In the genomic region with DNA sequence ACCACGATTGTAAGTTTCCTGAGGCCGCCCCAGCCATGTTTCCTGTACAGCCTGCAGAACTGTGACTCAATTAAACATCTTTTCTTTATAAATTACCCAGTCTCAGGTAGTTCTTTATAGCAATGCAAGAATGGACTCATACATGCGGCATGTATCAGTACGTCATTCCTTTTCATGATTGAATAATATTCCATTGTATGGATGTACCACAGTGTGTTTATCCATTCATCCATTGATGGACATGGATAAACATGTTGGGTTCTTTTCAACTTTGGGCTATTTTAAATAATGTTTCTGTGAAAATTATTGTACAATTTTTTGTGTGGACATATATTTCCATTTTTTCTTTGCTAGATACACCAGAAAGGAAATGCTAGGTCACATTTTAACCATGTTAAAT, we compare ENCODE assay signal across 2 cellular contexts.
TF ChIP-seq lines count a peak whose summit lies in the region.

No MANE protein-coding gene starts in this region.

TF ChIP-seq in SK-N-SH treated with all-trans-retinoic acid at 6 μM for 48 hours, 23 proteins besides CTCF, POLR2A, EP300 and RAD21:
- TF ChIP-seq, protein P1, sequence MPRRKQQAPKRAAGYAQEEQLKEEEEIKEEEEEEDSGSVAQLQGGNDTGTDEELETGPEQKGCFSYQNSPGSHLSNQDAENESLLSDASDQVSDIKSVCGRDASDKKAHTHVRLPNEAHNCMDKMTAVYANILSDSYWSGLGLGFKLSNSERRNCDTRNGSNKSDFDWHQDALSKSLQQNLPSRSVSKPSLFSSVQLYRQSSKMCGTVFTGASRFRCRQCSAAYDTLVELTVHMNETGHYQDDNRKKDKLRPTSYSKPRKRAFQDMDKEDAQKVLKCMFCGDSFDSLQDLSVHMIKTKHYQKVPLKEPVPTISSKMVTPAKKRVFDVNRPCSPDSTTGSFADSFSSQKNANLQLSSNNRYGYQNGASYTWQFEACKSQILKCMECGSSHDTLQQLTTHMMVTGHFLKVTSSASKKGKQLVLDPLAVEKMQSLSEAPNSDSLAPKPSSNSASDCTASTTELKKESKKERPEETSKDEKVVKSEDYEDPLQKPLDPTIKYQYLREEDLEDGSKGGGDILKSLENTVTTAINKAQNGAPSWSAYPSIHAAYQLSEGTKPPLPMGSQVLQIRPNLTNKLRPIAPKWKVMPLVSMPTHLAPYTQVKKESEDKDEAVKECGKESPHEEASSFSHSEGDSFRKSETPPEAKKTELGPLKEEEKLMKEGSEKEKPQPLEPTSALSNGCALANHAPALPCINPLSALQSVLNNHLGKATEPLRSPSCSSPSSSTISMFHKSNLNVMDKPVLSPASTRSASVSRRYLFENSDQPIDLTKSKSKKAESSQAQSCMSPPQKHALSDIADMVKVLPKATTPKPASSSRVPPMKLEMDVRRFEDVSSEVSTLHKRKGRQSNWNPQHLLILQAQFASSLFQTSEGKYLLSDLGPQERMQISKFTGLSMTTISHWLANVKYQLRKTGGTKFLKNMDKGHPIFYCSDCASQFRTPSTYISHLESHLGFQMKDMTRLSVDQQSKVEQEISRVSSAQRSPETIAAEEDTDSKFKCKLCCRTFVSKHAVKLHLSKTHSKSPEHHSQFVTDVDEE (CRISPR knock-in tag; IDR thresholded peaks at IDR 0.05): no peak
- TF ChIP-seq CSDC2 (CRISPR knock-in tag; IDR thresholded peaks at IDR 0.05) (no peak), ZNF8 (CRISPR knock-in tag; IDR thresholded peaks at IDR 0.05) (peak; percentile 97)

TF ChIP-seq in K562, 482 proteins besides CTCF, POLR2A, EP300 and RAD21 (continued from another document):
- TF ChIP-seq, protein P2, sequence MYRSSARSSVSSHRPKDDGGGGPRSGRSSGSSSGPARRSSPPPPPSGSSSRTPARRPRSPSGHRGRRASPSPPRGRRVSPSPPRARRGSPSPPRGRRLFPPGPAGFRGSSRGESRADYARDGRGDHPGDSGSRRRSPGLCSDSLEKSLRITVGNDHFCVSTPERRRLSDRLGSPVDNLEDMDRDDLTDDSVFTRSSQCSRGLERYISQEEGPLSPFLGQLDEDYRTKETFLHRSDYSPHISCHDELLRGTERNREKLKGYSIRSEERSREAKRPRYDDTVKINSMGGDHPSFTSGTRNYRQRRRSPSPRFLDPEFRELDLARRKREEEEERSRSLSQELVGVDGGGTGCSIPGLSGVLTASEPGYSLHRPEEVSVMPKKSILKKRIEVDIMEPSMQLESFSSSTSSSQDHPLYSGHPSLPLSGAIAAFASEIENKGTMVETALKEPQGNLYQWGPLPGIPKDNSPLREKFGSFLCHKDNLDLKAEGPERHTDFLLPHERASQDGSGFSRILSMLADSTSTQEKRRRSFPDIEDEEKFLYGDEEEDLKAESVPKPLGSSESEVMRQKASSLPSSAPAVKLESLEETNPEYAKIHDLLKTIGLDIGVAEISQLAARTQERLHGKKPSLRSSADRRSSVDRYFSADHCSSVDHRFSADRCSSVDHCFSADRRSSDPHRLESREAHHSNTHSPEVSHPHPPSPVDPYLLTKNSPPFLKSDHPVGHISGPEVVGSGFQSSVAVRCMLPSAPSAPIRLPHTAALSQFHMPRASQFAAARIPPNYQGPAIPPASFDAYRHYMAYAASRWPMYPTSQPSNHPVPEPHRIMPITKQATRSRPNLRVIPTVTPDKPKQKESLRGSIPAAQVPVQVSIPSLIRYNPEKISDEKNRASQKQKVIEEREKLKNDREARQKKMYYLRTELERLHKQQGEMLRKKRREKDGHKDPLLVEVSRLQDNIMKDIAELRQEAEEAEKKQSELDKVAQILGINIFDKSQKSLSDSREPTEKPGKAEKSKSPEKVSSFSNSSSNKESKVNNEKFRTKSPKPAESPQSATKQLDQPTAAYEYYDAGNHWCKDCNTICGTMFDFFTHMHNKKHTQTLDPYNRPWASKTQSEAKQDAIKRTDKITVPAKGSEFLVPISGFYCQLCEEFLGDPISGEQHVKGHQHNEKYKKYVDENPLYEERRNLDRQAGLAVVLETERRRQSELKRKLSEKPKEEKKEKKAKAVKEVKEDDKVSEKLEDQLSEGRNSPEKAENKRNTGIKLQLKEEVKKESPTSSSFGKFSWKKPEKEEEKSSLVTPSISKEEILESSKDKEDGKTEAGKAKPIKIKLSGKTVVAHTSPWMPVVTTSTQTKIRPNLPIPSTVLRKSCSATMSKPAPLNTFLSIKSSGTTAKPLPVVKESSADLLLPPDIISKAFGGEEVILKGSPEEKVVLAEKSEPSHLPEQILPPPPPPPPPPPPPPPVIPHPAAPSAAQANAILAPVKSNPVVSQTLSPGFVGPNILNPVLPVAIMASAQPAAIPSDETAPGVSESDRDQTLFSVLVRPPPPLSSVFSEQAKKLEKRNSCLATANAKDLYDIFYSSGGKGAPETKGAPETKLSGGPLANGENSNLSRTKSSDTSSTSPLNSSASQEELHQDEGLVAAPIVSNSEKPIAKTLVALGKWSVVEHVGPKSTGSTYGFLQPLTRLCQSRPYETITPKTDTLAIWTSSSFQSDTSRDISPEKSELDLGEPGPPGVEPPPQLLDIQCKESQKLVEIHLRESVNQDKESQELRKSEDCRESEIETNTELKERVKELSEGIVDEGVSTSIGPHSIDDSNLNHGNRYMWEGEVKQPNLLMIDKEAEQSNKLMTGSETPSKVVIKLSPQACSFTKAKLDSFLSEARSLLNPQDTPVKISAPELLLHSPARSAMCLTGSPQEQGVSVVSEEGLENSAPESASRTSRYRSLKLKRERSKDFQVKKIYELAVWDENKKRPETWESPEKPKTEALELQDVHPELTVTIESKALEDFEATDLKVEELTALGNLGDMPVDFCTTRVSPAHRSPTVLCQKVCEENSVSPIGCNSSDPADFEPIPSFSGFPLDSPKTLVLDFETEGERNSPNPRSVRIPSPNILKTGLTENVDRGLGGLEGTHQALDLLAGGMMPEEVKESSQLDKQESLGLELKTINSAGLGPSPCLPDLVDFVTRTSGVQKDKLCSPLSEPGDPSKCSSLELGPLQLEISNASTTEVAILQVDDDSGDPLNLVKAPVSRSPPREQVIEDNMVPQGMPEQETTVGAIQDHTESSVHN (IDR thresholded peaks at IDR 0.05; ENCODE audit: borderline replicate concordance in 1 of 2, low read depth in 1 of 2): no peak
- TF ChIP-seq ETV5 (CRISPR knock-in tag; IDR thresholded peaks at IDR 0.05; ENCODE audit: low read depth): no peak
- peak; percentile 65 for TF ChIP-seq RBM25 (IDR thresholded peaks at IDR 0.05; ENCODE audit: low read depth, low read length, severe bottlenecking)
- no peak for TF ChIP-seq RB1 (IDR thresholded peaks at IDR 0.05; ENCODE audit: low read depth)
- TF ChIP-seq, protein P3, sequence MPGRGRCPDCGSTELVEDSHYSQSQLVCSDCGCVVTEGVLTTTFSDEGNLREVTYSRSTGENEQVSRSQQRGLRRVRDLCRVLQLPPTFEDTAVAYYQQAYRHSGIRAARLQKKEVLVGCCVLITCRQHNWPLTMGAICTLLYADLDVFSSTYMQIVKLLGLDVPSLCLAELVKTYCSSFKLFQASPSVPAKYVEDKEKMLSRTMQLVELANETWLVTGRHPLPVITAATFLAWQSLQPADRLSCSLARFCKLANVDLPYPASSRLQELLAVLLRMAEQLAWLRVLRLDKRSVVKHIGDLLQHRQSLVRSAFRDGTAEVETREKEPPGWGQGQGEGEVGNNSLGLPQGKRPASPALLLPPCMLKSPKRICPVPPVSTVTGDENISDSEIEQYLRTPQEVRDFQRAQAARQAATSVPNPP (IDR thresholded peaks at IDR 0.05; ENCODE audit: borderline replicate concordance, insufficient read depth, insufficient read length): no peak
- TF ChIP-seq DNMT1 (IDR thresholded peaks at IDR 0.05): no peak
- peak; percentile 91 for TF ChIP-seq ZNF146 (CRISPR knock-in tag; IDR thresholded peaks at IDR 0.05; ENCODE audit: unreplicated experiment)
